Comparison of ENCODE assay signal across 1 cellular context in genomic region chr3:20185733-20186599, GRCh38.
TF ChIP-seq lines count a peak whose summit lies in the region.

SGO1 (minus strand) TSS chr3:20186206; CDS start chr3:20184027, 2,179 bp downstream.

TF ChIP-seq in K562, 482 proteins besides CTCF, POLR2A, EP300 and RAD21 (continued from another document and continues in another):
- TF ChIP-seq, protein P1, sequence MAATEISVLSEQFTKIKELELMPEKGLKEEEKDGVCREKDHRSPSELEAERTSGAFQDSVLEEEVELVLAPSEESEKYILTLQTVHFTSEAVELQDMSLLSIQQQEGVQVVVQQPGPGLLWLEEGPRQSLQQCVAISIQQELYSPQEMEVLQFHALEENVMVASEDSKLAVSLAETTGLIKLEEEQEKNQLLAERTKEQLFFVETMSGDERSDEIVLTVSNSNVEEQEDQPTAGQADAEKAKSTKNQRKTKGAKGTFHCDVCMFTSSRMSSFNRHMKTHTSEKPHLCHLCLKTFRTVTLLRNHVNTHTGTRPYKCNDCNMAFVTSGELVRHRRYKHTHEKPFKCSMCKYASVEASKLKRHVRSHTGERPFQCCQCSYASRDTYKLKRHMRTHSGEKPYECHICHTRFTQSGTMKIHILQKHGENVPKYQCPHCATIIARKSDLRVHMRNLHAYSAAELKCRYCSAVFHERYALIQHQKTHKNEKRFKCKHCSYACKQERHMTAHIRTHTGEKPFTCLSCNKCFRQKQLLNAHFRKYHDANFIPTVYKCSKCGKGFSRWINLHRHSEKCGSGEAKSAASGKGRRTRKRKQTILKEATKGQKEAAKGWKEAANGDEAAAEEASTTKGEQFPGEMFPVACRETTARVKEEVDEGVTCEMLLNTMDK (IDR thresholded peaks at IDR 0.05; ENCODE audit: borderline replicate concordance, insufficient read depth, low read depth, low read length, poor library complexity, severe bottlenecking): no peak
- TF ChIP-seq XRCC5 (IDR thresholded peaks at IDR 0.05; ENCODE audit: low read depth, low read length): no peak
- no peak for TF ChIP-seq BCOR (IDR thresholded peaks at IDR 0.05)
- no peak for TF ChIP-seq ZNF561 (CRISPR knock-in tag; conservative IDR thresholded peaks at IDR 0.05)
- no peak for TF ChIP-seq STAT5A (IDR thresholded peaks at IDR 0.05; ENCODE audit: borderline replicate concordance, low read length)
- TF ChIP-seq KDM2B (CRISPR knock-in tag; IDR thresholded peaks at IDR 0.05): no peak
- peak; percentile 97 for TF ChIP-seq EP400 (IDR thresholded peaks at IDR 0.05)
- TF ChIP-seq PCBP1 (IDR thresholded peaks at IDR 0.05; ENCODE audit: low read depth, low read length, poor library complexity, severe bottlenecking): peak; percentile 18
- TF ChIP-seq, protein P2, sequence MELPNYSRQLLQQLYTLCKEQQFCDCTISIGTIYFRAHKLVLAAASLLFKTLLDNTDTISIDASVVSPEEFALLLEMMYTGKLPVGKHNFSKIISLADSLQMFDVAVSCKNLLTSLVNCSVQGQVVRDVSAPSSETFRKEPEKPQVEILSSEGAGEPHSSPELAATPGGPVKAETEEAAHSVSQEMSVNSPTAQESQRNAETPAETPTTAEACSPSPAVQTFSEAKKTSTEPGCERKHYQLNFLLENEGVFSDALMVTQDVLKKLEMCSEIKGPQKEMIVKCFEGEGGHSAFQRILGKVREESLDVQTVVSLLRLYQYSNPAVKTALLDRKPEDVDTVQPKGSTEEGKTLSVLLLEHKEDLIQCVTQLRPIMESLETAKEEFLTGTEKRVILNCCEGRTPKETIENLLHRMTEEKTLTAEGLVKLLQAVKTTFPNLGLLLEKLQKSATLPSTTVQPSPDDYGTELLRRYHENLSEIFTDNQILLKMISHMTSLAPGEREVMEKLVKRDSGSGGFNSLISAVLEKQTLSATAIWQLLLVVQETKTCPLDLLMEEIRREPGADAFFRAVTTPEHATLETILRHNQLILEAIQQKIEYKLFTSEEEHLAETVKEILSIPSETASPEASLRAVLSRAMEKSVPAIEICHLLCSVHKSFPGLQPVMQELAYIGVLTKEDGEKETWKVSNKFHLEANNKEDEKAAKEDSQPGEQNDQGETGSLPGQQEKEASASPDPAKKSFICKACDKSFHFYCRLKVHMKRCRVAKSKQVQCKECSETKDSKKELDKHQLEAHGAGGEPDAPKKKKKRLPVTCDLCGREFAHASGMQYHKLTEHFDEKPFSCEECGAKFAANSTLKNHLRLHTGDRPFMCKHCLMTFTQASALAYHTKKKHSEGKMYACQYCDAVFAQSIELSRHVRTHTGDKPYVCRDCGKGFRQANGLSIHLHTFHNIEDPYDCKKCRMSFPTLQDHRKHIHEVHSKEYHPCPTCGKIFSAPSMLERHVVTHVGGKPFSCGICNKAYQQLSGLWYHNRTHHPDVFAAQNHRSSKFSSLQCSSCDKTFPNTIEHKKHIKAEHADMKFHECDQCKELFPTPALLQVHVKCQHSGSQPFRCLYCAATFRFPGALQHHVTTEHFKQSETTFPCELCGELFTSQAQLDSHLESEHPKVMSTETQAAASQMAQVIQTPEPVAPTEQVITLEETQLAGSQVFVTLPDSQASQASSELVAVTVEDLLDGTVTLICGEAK (IDR thresholded peaks at IDR 0.05): peak; percentile 75
- TF ChIP-seq, protein P2 (CRISPR knock-in tag; IDR thresholded peaks at IDR 0.05): 0 out of 2 replicates have a peak, but pooled peaks have one; percentile 52
- no peak for TF ChIP-seq ZKSCAN1 (IDR thresholded peaks at IDR 0.05; ENCODE audit: low read depth, low read length)
- peak; percentile 75 for TF ChIP-seq GABPA (tag; conservative IDR thresholded peaks at IDR 0.05; ENCODE audit: low read depth)
- TF ChIP-seq HDAC3 (IDR thresholded peaks at IDR 0.05; ENCODE audit: borderline replicate concordance, partially characterized antibody): no peak
- TF ChIP-seq CHD2 (IDR thresholded peaks at IDR 0.05; ENCODE audit: low read depth, low read length): peak; percentile 23; the same call in 1 of the 2 replicates
- TF ChIP-seq E2F3 (CRISPR knock-in tag; IDR thresholded peaks at IDR 0.05): peak; percentile 69
- no peak for TF ChIP-seq SMARCB1 (IDR thresholded peaks at IDR 0.05; ENCODE audit: insufficient read length, low read depth)
- no peak for TF ChIP-seq U2AF1 (optimal IDR thresholded peaks at IDR 0.05; ENCODE audit: low read depth, low read length)
- peak; percentile 88 to 89 for TF ChIP-seq E2F6 (IDR thresholded peaks at IDR 0.05; ENCODE audit: borderline replicate concordance in 1 of 2, extremely low read depth in 1 of 2, insufficient read depth in 1 of 2, insufficient read length in 1 of 2, low read depth in 1 of 2, low read length in 1 of 2, poor library complexity in 1 of 2, severe bottlenecking in 1 of 2)
- TF ChIP-seq MIER1 (IDR thresholded peaks at IDR 0.05; ENCODE audit: low read depth): peak; percentile 79; the same call in 1 of the 2 replicates
- TF ChIP-seq STAT6 (CRISPR knock-in tag; IDR thresholded peaks at IDR 0.05): peak; percentile 84; the same call in 1 of the 2 replicates
- TF ChIP-seq CEBPZ (IDR thresholded peaks at IDR 0.05; ENCODE audit: borderline replicate concordance, low read depth, low read length): no peak
- TF ChIP-seq ERF (CRISPR knock-in tag; IDR thresholded peaks at IDR 0.05): no peak
- no peak for TF ChIP-seq HDAC8 (tag; IDR thresholded peaks at IDR 0.05)
- no peak for TF ChIP-seq YBX1 (IDR thresholded peaks at IDR 0.05)
- TF ChIP-seq, protein P3, sequence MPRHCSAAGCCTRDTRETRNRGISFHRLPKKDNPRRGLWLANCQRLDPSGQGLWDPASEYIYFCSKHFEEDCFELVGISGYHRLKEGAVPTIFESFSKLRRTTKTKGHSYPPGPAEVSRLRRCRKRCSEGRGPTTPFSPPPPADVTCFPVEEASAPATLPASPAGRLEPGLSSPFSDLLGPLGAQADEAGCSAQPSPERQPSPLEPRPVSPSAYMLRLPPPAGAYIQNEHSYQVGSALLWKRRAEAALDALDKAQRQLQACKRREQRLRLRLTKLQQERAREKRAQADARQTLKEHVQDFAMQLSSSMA (CRISPR knock-in tag; IDR thresholded peaks at IDR 0.05): no peak
- TF ChIP-seq ZHX1 (conservative IDR thresholded peaks at IDR 0.05; ENCODE audit: low read length): no peak
- no peak for TF ChIP-seq ZNF584 (CRISPR knock-in tag; IDR thresholded peaks at IDR 0.05; ENCODE audit: low read depth)
- TF ChIP-seq KLF16 (IDR thresholded peaks at IDR 0.05): no peak
- no peak for TF ChIP-seq ZNF143 (CRISPR knock-in tag; IDR thresholded peaks at IDR 0.05)
- TF ChIP-seq IFI16 (CRISPR knock-in tag; IDR thresholded peaks at IDR 0.05): no peak
- no peak for TF ChIP-seq ZC3H8 (IDR thresholded peaks at IDR 0.05)
- TF ChIP-seq, protein P4, sequence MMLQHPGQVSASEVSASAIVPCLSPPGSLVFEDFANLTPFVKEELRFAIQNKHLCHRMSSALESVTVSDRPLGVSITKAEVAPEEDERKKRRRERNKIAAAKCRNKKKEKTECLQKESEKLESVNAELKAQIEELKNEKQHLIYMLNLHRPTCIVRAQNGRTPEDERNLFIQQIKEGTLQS (IDR thresholded peaks at IDR 0.05): peak; percentile 70; the same call in 1 of the 2 replicates
- TF ChIP-seq, protein P4 (CRISPR knock-in tag; conservative IDR thresholded peaks at IDR 0.05): peak; percentile 78
- peak; percentile 29 to 69; a peak in 1 of 4 replicates for TF ChIP-seq TEAD1 (CRISPR knock-in tag; IDR thresholded peaks at IDR 0.05)
- TF ChIP-seq CTBP1 (IDR thresholded peaks at IDR 0.05; ENCODE audit: borderline replicate concordance): peak; percentile 67; the same call in 1 of the 2 replicates
- no peak for TF ChIP-seq ASH1L (IDR thresholded peaks at IDR 0.05; ENCODE audit: borderline replicate concordance, low read depth, partially characterized antibody)
- no peak for TF ChIP-seq ZNF431 (CRISPR knock-in tag; IDR thresholded peaks at IDR 0.05)
- no peak for TF ChIP-seq PHTF2 (CRISPR knock-in tag; IDR thresholded peaks at IDR 0.05)
- TF ChIP-seq TCFL5 (CRISPR knock-in tag; conservative IDR thresholded peaks at IDR 0.05): no peak
- peak; percentile 96 for TF ChIP-seq ATF7 (IDR thresholded peaks at IDR 0.05)
